8 cellular contexts compared by ENCODE assay signal in genomic region chr13:43785681-43786471, GRCh38. TPM values are rescaled to one million over a fixed set of nuclear protein-coding genes. Genes with fewer than 3 reads are reported as not detected.
DNase-seq lines count a peak whose midpoint lies in the region; ATAC-seq and TF ChIP-seq lines count a peak whose summit lies in the region.

No MANE protein-coding gene starts in this region.

- H3K9me3 ChIP-seq in upper lobe of left lung, result no peaks in the 10 kb centered on the region

- H3K4me3 Mint-ChIP-seq in activated CD4-positive, alpha-beta T cell treated with anti-CD3 and anti-CD28 coated beads for 36 hours, result peak overlapping the region; percentile 67
- peak overlapping the region; percentile 89 to 95 for H3K4me3 Mint-ChIP-seq in activated T-cell treated with anti-CD3 and anti-CD28 coated beads, Interleukin-2, amount 50 U/mL, for 72 hours

- TF ChIP-seq POLR2A in upper lobe of left lung (IDR thresholded peaks at IDR 0.05), result no peak

- CTCF ChIA-PET in activated CD4-positive, alpha-beta T cell treated with anti-CD3 and anti-CD28 coated beads for 36 hours (lab: Charles Lee), result interaction anchor here (0.6 kb wide), 1 partner anchor 570 kb away, joined by 3 read pairs; no protein-coding TSS in a partner anchor

- peak overlapping the region; percentile 40 to 63 (median 54) for H3K4me3 ChIP-seq in upper lobe of left lung

- WGBS in upper lobe of left lung, 2 donors, result 1 to 3% methylated on average over 38 to 75 of the region's 75 CpGs

- no peaks in the 10 kb centered on the region for H3K36me3 Mint-ChIP-seq in activated CD4-positive, alpha-beta T cell treated with anti-CD3 and anti-CD28 coated beads for 36 hours (ENCODE audit: low read depth)
- peaks cover 0 to 1% of the 10 kb centered on the region in 2 donors for H3K36me3 Mint-ChIP-seq in activated T-cell treated with anti-CD3 and anti-CD28 coated beads, Interleukin-2, amount 50 U/mL, for 72 hours (ENCODE audit: insufficient read depth in 2 of 2)

- peaks cover 0 to 23% (median 13%) of the 10 kb centered on the region in 4 donors for H3K27me3 ChIP-seq in upper lobe of left lung

- TF ChIP-seq CTCF in upper lobe of left lung (IDR thresholded peaks at IDR 0.05), result no peak

- peaks cover 9% of the 10 kb centered on the region for H3K4me1 Mint-ChIP-seq in activated CD4-positive, alpha-beta T cell treated with anti-CD3 and anti-CD28 coated beads for 36 hours
- H3K4me1 Mint-ChIP-seq in activated T-cell treated with anti-CD3 and anti-CD28 coated beads, Interleukin-2, amount 50 U/mL, for 72 hours (ENCODE audit: low read depth), result peaks cover 4% of the 10 kb centered on the region

- peaks cover 21 to 28% (median 23%) of the 10 kb centered on the region in 4 donors for H3K4me1 ChIP-seq in upper lobe of left lung

- no peak overlapping the region for H3K27ac Mint-ChIP-seq in activated CD4-positive, alpha-beta T cell treated with anti-CD3 and anti-CD28 coated beads for 36 hours
- H3K27ac Mint-ChIP-seq in activated T-cell treated with anti-CD3 and anti-CD28 coated beads, Interleukin-2, amount 50 U/mL, for 72 hours, result no peak overlapping the region

- POLR2A ChIA-PET in activated CD4-positive, alpha-beta T cell treated with anti-CD3 and anti-CD28 coated beads for 36 hours (lab: Charles Lee), result interaction anchor here (1.0 kb wide), 1 partner anchor 10 kb away, joined by 3 read pairs; no protein-coding TSS in a partner anchor

- peaks cover 46% of the 10 kb centered on the region for H3K27me3 Mint-ChIP-seq in activated CD4-positive, alpha-beta T cell treated with anti-CD3 and anti-CD28 coated beads for 36 hours
- H3K27me3 Mint-ChIP-seq in activated T-cell treated with anti-CD3 and anti-CD28 coated beads, Interleukin-2, amount 50 U/mL, for 72 hours (ENCODE audit: low read depth), result peaks cover 56% of the 10 kb centered on the region

- peak overlapping the region in 1 of 4 donors; percentile 37 for H3K27ac ChIP-seq in upper lobe of left lung

- DNase-seq in activated CD4-positive, alpha-beta T cell treated with anti-CD3 and anti-CD28 coated beads for 36 hours, result peak; percentile 63
- no peak for DNase-seq in activated CD4-positive, alpha-beta T cell treated with anti-CD3 and anti-CD28 coated beads, Interleukin-2, amount 50 U/mL, for 1 hour
- DNase-seq in NCI-H1694 treated with DMSO at 0.1 percent for 48 hours (lab: John Stamatoyannopoulos, UW) (peak; percentile 59), fibroblast of the conjunctiva (ENCODE audit: low read depth) (peak; percentile 64), myocyte (ENCODE audit: low read depth) (peak; percentile 89), upper lobe of left lung (peak; percentile 21 to 89)
- peak; percentile 34 to 38 for DNase-seq in activated T-cell treated with anti-CD3 and anti-CD28 coated beads, Interleukin-2, amount 50 U/mL, for 72 hours

- no peaks in the 10 kb centered on the region for H3K36me3 ChIP-seq in upper lobe of left lung

- TF ChIP-seq EP300 in upper lobe of left lung (IDR thresholded peaks at IDR 0.05), result no peak

- no peaks in the 10 kb centered on the region for H3K9me3 Mint-ChIP-seq in activated CD4-positive, alpha-beta T cell treated with anti-CD3 and anti-CD28 coated beads for 36 hours (ENCODE audit: low read depth)
- H3K9me3 Mint-ChIP-seq in activated T-cell treated with anti-CD3 and anti-CD28 coated beads, Interleukin-2, amount 50 U/mL, for 72 hours, result no peaks in the 10 kb centered on the region

- ATAC-seq in activated CD4-positive, alpha-beta T cell treated with anti-CD3 and anti-CD28 coated beads for 36 hours, result peak; percentile 55
- peak; percentile 64 for ATAC-seq in activated T-cell treated with anti-CD3 and anti-CD28 coated beads, Interleukin-2, amount 50 U/mL, for 72 hours (replicated peaks in 1 of 2)
- ATAC-seq in upper lobe of left lung (ENCODE audit: low FRiP score in 2 of 2), result peak; percentile 66 to 89
- no peak for ATAC-seq in HG03108 (IDR thresholded peaks at IDR 0.05; ENCODE audit: unreplicated experiment)

- intact Hi-C loops in activated CD4-positive, alpha-beta T cell treated with anti-CD3 and anti-CD28 coated beads for 36 hours (cut with DNase I, micrococcal nuclease), result loop anchor here in 1 of 2 experiments (1.0 kb wide), 1 partner anchor 1432 kb away; no protein-coding TSS in a partner anchor

RNA-seq across cellular contexts. Expression of gene ENOX1, which starts 0.9 kb away (rescaled TPM):
- total RNA-seq in activated CD4-positive, alpha-beta T cell treated with anti-CD3 and anti-CD28 coated beads for 36 hours, result under 1 TPM; 0.28 to 0.48 TPM
- 1 to 10 TPM; 1.2 to 2.0 TPM for total RNA-seq in activated T-cell treated with anti-CD3 and anti-CD28 coated beads, Interleukin-2, amount 50 U/mL, for 72 hours
- total RNA-seq in myocyte (5.3 and 5.8 TPM in 2 replicates), upper lobe of left lung (1 to 10 TPM in 1 of 6 donors, under 1 TPM in 3, not detected in 2; 0.20 to 1.0 (median 0.46) TPM)
- 2.3 TPM for polyA plus RNA-seq in myocyte (2012)
